In the genomic region with DNA sequence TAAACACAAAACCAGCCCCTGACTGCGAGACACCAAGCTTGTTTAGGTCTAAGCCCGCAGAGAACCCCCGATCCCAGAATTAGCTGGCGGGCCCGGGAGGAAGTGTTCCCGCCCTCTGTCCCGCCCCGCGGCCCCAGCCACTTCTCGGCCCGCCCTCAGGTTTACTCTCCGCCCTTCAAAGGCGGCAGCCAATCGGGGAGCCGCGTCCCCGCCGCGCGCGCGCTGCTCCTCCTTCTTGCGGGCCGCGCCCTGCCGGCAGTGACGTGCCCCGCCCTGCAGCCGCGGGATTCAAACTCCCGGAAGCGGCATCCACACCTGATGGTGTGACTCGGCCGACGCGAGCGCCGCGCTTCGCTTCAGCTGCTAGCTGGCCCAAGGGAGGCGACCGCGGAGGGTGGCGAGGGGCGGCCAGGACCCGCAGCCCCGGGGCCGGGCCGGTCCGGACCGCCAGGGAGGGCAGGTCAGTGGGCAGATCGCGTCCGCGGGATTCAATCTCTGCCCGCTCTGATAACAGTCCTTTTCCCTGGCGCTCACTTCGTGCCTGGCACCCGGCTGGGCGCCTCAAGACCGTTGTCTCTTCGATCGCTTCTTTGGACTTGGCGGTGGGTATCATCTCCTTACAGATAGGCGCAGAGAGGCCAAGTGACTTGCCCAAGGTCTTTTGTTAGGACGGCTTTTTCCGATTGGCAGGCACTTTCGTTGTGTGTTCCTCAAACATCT, we compare ENCODE assay signal across 8 cellular contexts. TPM values are rescaled to one million over a fixed set of nuclear protein-coding genes. Genes with fewer than 3 reads are reported as not detected.
DNase-seq lines count a peak whose midpoint lies in the region; ATAC-seq and TF ChIP-seq lines count a peak whose summit lies in the region.

A gene (plus strand): TSS at position 291 of the 720 bp plus-strand sequence. CDS start 3,440 bp downstream, outside the sequence.

- H3K36me3 Mint-ChIP-seq in T-helper 1 cell treated with Interleukin-12 subunit alpha and Interleukin-12 subunit beta and Interleukin-4 antibody, amounts not matched to agents 30 μg/mL and 1 μg/mL, for 36 hours (ENCODE audit: low read depth): peaks cover 3% of the 10 kb centered on the region

- peak within 1 kb of the TSS; percentile 45 for H3K27ac ChIP-seq in vagina

- intact Hi-C loops in left ventricle myocardium superior (cut with micrococcal nuclease) (no loop called here), vagina (cut with DNase I) (no loop called here)

- ATAC-seq in GM18498 (IDR thresholded peaks at IDR 0.05; ENCODE audit: unreplicated experiment): peak; percentile 99
- ATAC-seq in HG02885 (IDR thresholded peaks at IDR 0.05; ENCODE audit: poor library complexity, unreplicated experiment): peak; percentile 98
- peak; percentile 100 for ATAC-seq in left ventricle myocardium superior

- peak in 1 of 2 donors; percentile 55 for TF ChIP-seq POLR2A in vagina (IDR thresholded peaks at IDR 0.05)

- TF ChIP-seq CTCF in vagina (IDR thresholded peaks at IDR 0.05): no peak

- peak; percentile 88 for DNase-seq in NCI-H1694 treated with DMSO at 0.1 percent for 48 hours (lab: John Stamatoyannopoulos, UW)
- DNase-seq in amniotic stem cell (lab: John Stamatoyannopoulos, UW): peak; percentile 86
- DNase-seq in left ventricle myocardium superior: peak; percentile 97
- DNase-seq in pulmonary artery endothelial cell (ENCODE audit: low read depth, low spot score): peak; percentile 68
- peak; percentile 92 to 98 for DNase-seq in vagina (ENCODE audit: extremely low spot score in 2 of 2)

- peaks cover 12% of the 10 kb centered on the region for H3K4me1 ChIP-seq in vagina

- peak within 1 kb of the TSS; percentile 93 for H3K27ac Mint-ChIP-seq in T-helper 1 cell treated with Interleukin-12 subunit alpha and Interleukin-12 subunit beta and Interleukin-4 antibody, amounts not matched to agents 30 μg/mL and 1 μg/mL, for 36 hours

- no peaks in the 10 kb centered on the region for H3K27me3 ChIP-seq in vagina

- peaks cover 43% of the 10 kb centered on the region for H3K4me1 Mint-ChIP-seq in T-helper 1 cell treated with Interleukin-12 subunit alpha and Interleukin-12 subunit beta and Interleukin-4 antibody, amounts not matched to agents 30 μg/mL and 1 μg/mL, for 36 hours (ENCODE audit: low read depth)

- no peaks in the 10 kb centered on the region for H3K9me3 Mint-ChIP-seq in T-helper 1 cell treated with Interleukin-12 subunit alpha and Interleukin-12 subunit beta and Interleukin-4 antibody, amounts not matched to agents 30 μg/mL and 1 μg/mL, for 36 hours

- no peaks in the 10 kb centered on the region for H3K9me3 ChIP-seq in vagina

- peak within 1 kb of the TSS; percentile 94 for H3K4me3 Mint-ChIP-seq in T-helper 1 cell treated with Interleukin-12 subunit alpha and Interleukin-12 subunit beta and Interleukin-4 antibody, amounts not matched to agents 30 μg/mL and 1 μg/mL, for 36 hours

- peak within 1 kb of the TSS; percentile 62 to 77 for H3K4me3 ChIP-seq in vagina

- no peaks in the 10 kb centered on the region for H3K36me3 ChIP-seq in vagina

- no peaks in the 10 kb centered on the region for H3K27me3 Mint-ChIP-seq in T-helper 1 cell treated with Interleukin-12 subunit alpha and Interleukin-12 subunit beta and Interleukin-4 antibody, amounts not matched to agents 30 μg/mL and 1 μg/mL, for 36 hours (ENCODE audit: low read depth)

RNA-seq across cellular contexts. Expression of the gene that starts here (rescaled TPM):
- 0.40 TPM for total RNA-seq in left ventricle myocardium superior
- total RNA-seq in pulmonary artery endothelial cell: 43.5 and 92.2 TPM in 2 replicates
- 3.2 TPM for total RNA-seq in vagina

Comparison
In these comparisons a context has a peak if more than half of its experiments do, and no peak if none do; other contexts are left out.
1. Peak in every context shown above with its lines: DNase-seq, ATAC-seq, H3K4me3 ChIP-seq and H3K27ac ChIP-seq.
2. RNA of the gene that starts here (total RNA-seq): 43.5 to 92.2 TPM in pulmonary artery endothelial cell; 3.2 TPM in vagina (single experiment) and 0.40 TPM in left ventricle myocardium superior (single experiment); every median in the first group is over 10 times any median in the second.
3. Peak in DNase-seq and ATAC-seq in left ventricle myocardium superior; RNA of the gene not detected or under 1 TPM.